7 cellular contexts compared by ENCODE assay signal in the genomic region with DNA sequence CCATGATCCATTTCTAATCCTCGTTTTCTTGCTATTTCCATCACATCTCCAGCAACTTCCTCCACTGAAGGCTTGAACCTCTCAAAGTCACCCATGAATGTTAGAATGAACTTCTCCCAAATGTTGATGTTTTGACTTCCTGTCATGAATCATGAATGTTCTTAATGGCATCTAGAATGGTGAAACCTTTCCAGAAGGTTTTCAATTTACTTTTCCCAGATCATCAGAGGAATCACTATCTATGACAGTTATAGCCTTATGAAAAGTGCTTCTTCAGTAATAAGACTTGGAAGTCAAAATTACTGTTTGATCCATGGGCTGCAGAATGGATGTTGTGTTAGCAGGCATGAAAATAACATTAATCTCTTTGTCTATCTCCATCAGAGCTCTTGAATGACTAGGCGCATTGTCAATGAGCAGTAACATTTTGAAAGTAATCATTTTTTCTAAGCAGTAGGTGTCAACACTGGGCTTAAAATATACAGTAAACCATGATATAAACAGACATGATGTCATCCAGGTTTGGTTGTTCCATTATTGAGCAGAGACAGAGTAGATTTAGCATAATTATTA.
"Had no signal": no experiment of that assay in that cellular context is flagged by ENCODE, and none has a peak within 500 bp of the region (broad histone marks: within the 10 kb centered on the region; RNA-seq: fewer than 3 reads in every experiment).

No MANE protein-coding gene starts in this region.

- DNase-seq: IMR-90, KBM-7, KG1 had no signal

- H3K4me3 ChIP-seq: K562 had no signal

- H3K27me3 Mint-ChIP-seq: IgD-negative memory B cell had no signal

- ATAC-seq: HepG2, K562 had no signal

- H3K27ac Mint-ChIP-seq: IgD-negative memory B cell had no signal

- H3K4me3 Mint-ChIP-seq: IgD-negative memory B cell had no signal

- H3K4me1 Mint-ChIP-seq: IgD-negative memory B cell had no signal

- H3K27ac ChIP-seq: HL-60 had no signal
